ENCODE assay signal across 28 cellular contexts in genomic region chr2:231937057-231937456, GRCh38. TPM values are rescaled to one million over a fixed set of nuclear protein-coding genes. Genes with fewer than 3 reads are reported as not detected.
"Had no signal": no experiment of that assay in that cellular context is flagged by ENCODE, and none has a peak within 500 bp of the region (broad histone marks: within the 10 kb centered on the region; RNA-seq: fewer than 3 reads in every experiment).

No MANE protein-coding gene starts in this region.

- ATAC-seq: activated T-helper 17 cell treated with anti-CD3 and anti-CD28 coated beads, Interleukin-2, amount 50 U/mL, for 72 hours; esophagus mucosa; foreskin keratinocyte; gastrocnemius medialis had no signal

- DNase-seq: activated B cell treated with CpG ODN at 0.5 μM for 24 hours; activated CD4-positive, alpha-beta T cell treated with anti-CD3 and anti-CD28 coated beads for 48 hours; activated CD4-positive, alpha-beta T cell treated with anti-CD3 and anti-CD28 coated beads, Interleukin-2, amount 50 U/mL, for 1 hour; activated CD4-positive, alpha-beta T cell treated with anti-CD3 and anti-CD28 coated beads, Interleukin-2, amount 50 U/mL, for 48 hours; activated CD8-positive, alpha-beta memory T cell treated with anti-CD3 and anti-CD28 coated beads for 24 hours; activated effector memory CD4-positive, alpha-beta T cell treated with Interleukin-2 at 50 U/mL for 16 hours; activated gamma-delta T cell treated with Interleukin-2 at 50 U/mL for 16 hours; activated naive CD4-positive, alpha-beta T cell treated with anti-CD3 and anti-CD28 coated beads, Interleukin-2, amount 50 U/mL, for 16 hours; activated naive CD4-positive, alpha-beta T cell treated with Interleukin-2 at 50 U/mL for 16 hours; activated T-cell treated with anti-CD3 and anti-CD28 coated beads, Interleukin-2, amount 50 U/mL, for 4 hours; amniotic stem cell; anterior cingulate cortex; brain microvascular endothelial cell; caudate nucleus; cortex of kidney; effector memory CD4-positive, alpha-beta T cell; endodermal cell; gastrocnemius medialis; T-helper 2 cell; WERI-Rb-1 had no signal

- H3K9me3 ChIP-seq: gastrocnemius medialis had no signal

- H3K27ac ChIP-seq: brain microvascular endothelial cell, foreskin keratinocyte, gastrocnemius medialis, WERI-Rb-1 had no signal

- H3K4me3 ChIP-seq: gastrocnemius medialis had no signal

- H3K4me1 ChIP-seq: foreskin keratinocyte, gastrocnemius medialis had no signal

- H3K36me3 ChIP-seq: brain microvascular endothelial cell, gastrocnemius medialis, WERI-Rb-1 had no signal

- H3K27me3 ChIP-seq: gastrocnemius medialis had no signal

RNA-seq across cellular contexts. Expression of gene NPPC, which starts 10.9 kb away (rescaled TPM):
- total RNA-seq: activated B cell treated with CpG ODN at 0.5 μM for 24 hours; activated T-helper 17 cell treated with anti-CD3 and anti-CD28 coated beads, Interleukin-2, amount 50 U/mL, for 72 hours; bronchial epithelial cell; chondrocyte; dermis microvascular lymphatic vessel endothelial cell; epithelial cell of proximal tubule; foreskin keratinocyte; gastrocnemius medialis; T-helper 1 cell treated with Interleukin-12 subunit alpha and Interleukin-12 subunit beta and Interleukin-4 antibody, amounts not matched to agents 30 ng/mL and 1 ng/mL, for 36 hours had no signal
- polyA plus RNA-seq: foreskin keratinocyte had no signal
